In genomic region chr18:406677-407076, GRCh38 we compare ENCODE assay signal across 2 cellular contexts.
TF ChIP-seq lines count a peak whose summit lies in the region.

No MANE protein-coding gene starts in this region.

TF ChIP-seq in IMR-90, 13 proteins besides CTCF, POLR2A, EP300 and RAD21:
- TF ChIP-seq SMC3 (IDR thresholded peaks at IDR 0.05; ENCODE audit: low read depth, low read length) (no peak), NFE2L2 (IDR thresholded peaks at IDR 0.05; ENCODE audit: low read depth, low read length) (no peak), ELK1 (IDR thresholded peaks at IDR 0.05; ENCODE audit: borderline replicate concordance, low read depth, low read length) (no peak), MXI1 (IDR thresholded peaks at IDR 0.05; ENCODE audit: borderline replicate concordance, low read depth, low read length) (no peak), CHD1 (IDR thresholded peaks at IDR 0.05; ENCODE audit: low read depth, low read length) (no peak), USF2 (IDR thresholded peaks at IDR 0.05; ENCODE audit: low read depth, low read length) (no peak), FOS (IDR thresholded peaks at IDR 0.05; ENCODE audit: low read depth, low read length) (no peak), MAZ (IDR thresholded peaks at IDR 0.05; ENCODE audit: borderline replicate concordance, low read depth, low read length) (no peak)

TF ChIP-seq in K562, 482 proteins besides CTCF, POLR2A, EP300 and RAD21:
- TF ChIP-seq TFAP4 (CRISPR knock-in tag; IDR thresholded peaks at IDR 0.05; ENCODE audit: borderline replicate concordance): no peak
- no peak for TF ChIP-seq ZBTB8A (IDR thresholded peaks at IDR 0.05; ENCODE audit: partially characterized antibody)
- TF ChIP-seq NFIC (IDR thresholded peaks at IDR 0.05): peak; percentile 74
- TF ChIP-seq EP400 (IDR thresholded peaks at IDR 0.05): no peak
TF ChIP-seq in K562: peak in this region for 1.
